In the genomic region with DNA sequence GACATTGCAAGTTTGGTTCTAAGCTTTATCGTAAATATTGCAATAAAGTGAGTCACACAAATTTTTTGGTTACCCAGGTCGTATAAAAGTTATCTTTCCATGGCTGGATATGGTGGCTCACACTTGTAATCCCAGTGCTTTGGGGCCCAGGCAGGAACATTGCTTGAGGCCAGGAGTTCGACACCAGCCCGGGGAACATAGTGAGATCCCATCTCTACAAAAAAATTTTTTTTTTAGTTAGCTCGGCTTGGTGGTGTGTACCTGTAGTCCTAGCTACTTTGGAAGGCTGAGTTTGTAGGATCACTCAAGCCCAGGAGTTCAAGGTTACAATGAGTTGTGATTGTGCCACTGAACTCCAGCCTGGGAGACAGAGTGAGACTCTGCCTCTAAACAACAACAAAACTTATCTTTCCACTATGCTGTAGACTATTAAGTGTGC, we compare ENCODE assay signal across 1 cellular context.
A peak's percentile ranks its signal among the peaks of the same experiment; 100 is the strongest.
TF ChIP-seq lines count a peak whose summit lies in the region.

No MANE protein-coding gene starts in this region.

TF ChIP-seq in HepG2, 621 proteins besides CTCF, POLR2A, EP300 and RAD21 (continued from another document and continues in another):
- no peak for TF ChIP-seq ZNF281 (CRISPR knock-in tag; IDR thresholded peaks at IDR 0.05; ENCODE audit: borderline replicate concordance)
- no peak for TF ChIP-seq TOE1 (CRISPR knock-in tag; IDR thresholded peaks at IDR 0.05)
- no peak for TF ChIP-seq ZNF839 (CRISPR knock-in tag; IDR thresholded peaks at IDR 0.05; ENCODE audit: borderline replicate concordance)
- TF ChIP-seq CAMTA2 (CRISPR knock-in tag; IDR thresholded peaks at IDR 0.05; ENCODE audit: borderline replicate concordance), result no peak
- TF ChIP-seq, protein P1, sequence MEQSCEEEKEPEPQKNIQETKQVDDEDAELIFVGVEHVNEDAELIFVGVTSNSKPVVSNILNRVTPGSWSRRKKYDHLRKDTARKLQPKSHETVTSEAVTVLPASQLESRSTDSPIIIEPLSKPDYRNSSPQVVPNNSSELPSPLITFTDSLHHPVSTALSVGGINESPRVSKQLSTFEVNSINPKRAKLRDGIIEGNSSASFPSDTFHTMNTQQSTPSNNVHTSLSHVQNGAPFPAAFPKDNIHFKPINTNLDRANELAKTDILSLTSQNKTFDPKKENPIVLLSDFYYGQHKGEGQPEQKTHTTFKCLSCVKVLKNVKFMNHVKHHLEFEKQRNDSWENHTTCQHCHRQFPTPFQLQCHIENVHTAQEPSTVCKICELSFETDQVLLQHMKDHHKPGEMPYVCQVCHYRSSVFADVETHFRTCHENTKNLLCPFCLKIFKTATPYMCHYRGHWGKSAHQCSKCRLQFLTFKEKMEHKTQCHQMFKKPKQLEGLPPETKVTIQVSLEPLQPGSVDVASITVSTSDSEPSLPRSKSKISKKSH (CRISPR knock-in tag; IDR thresholded peaks at IDR 0.05; ENCODE audit: borderline replicate concordance), result no peak
- peak; percentile 80 for TF ChIP-seq HNF4A (CRISPR knock-in tag; IDR thresholded peaks at IDR 0.05)
- no peak for TF ChIP-seq ZNF30 (CRISPR knock-in tag; IDR thresholded peaks at IDR 0.05)
- TF ChIP-seq MIXL1 (CRISPR knock-in tag; IDR thresholded peaks at IDR 0.05), result peak; percentile 29; the same call in 1 of the 2 replicates
- no peak for TF ChIP-seq ZNF382 (CRISPR knock-in tag; IDR thresholded peaks at IDR 0.05; ENCODE audit: borderline replicate concordance)
- TF ChIP-seq MIER3 (CRISPR knock-in tag; IDR thresholded peaks at IDR 0.05; ENCODE audit: borderline replicate concordance), result 0 out of 2 replicates have a peak, but pooled peaks have one; percentile 24
- TF ChIP-seq KLF11 (CRISPR knock-in tag; IDR thresholded peaks at IDR 0.05), result no peak
- 0 out of 2 replicates have a peak, but pooled peaks have one; percentile 41 for TF ChIP-seq IKZF5 (CRISPR knock-in tag; IDR thresholded peaks at IDR 0.05)
- TF ChIP-seq ZNF280D (CRISPR knock-in tag; IDR thresholded peaks at IDR 0.05), result 0 out of 2 replicates have a peak, but pooled peaks have one; percentile 16
- no peak for TF ChIP-seq KLF16 (CRISPR knock-in tag; IDR thresholded peaks at IDR 0.05)
- TF ChIP-seq, protein P2, sequence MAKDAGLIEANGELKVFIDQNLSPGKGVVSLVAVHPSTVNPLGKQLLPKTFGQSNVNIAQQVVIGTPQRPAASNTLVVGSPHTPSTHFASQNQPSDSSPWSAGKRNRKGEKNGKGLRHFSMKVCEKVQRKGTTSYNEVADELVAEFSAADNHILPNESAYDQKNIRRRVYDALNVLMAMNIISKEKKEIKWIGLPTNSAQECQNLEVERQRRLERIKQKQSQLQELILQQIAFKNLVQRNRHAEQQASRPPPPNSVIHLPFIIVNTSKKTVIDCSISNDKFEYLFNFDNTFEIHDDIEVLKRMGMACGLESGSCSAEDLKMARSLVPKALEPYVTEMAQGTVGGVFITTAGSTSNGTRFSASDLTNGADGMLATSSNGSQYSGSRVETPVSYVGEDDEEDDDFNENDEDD (CRISPR knock-in tag; IDR thresholded peaks at IDR 0.05; ENCODE audit: borderline replicate concordance), result no peak
- peak; percentile 54 for TF ChIP-seq ZNF614 (CRISPR knock-in tag; IDR thresholded peaks at IDR 0.05; ENCODE audit: borderline replicate concordance)
- no peak for TF ChIP-seq TBP (CRISPR knock-in tag; IDR thresholded peaks at IDR 0.05)
- no peak for TF ChIP-seq KAT2B (IDR thresholded peaks at IDR 0.05; ENCODE audit: borderline replicate concordance, low read depth, low read length)
- TF ChIP-seq ZFP41 (CRISPR knock-in tag; IDR thresholded peaks at IDR 0.05; ENCODE audit: borderline replicate concordance), result no peak
- TF ChIP-seq ZBTB38 (CRISPR knock-in tag; IDR thresholded peaks at IDR 0.05), result no peak
- TF ChIP-seq MAFK (conservative IDR thresholded peaks at IDR 0.05 in 1 of 2, IDR thresholded peaks at IDR 0.05 in 1 of 2; ENCODE audit: low read length in 2 of 2), result no peak
- TF ChIP-seq FUBP1 (CRISPR knock-in tag; IDR thresholded peaks at IDR 0.05; ENCODE audit: borderline replicate concordance), result no peak
- TF ChIP-seq ZNF18 (CRISPR knock-in tag; IDR thresholded peaks at IDR 0.05; ENCODE audit: insufficient replicate concordance), result no peak
- TF ChIP-seq, protein P3, sequence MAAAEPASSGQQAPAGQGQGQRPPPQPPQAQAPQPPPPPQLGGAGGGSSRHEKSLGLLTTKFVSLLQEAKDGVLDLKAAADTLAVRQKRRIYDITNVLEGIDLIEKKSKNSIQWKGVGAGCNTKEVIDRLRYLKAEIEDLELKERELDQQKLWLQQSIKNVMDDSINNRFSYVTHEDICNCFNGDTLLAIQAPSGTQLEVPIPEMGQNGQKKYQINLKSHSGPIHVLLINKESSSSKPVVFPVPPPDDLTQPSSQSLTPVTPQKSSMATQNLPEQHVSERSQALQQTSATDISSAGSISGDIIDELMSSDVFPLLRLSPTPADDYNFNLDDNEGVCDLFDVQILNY (CRISPR knock-in tag; conservative IDR thresholded peaks at IDR 0.05), result no peak
- TF ChIP-seq, protein P4, sequence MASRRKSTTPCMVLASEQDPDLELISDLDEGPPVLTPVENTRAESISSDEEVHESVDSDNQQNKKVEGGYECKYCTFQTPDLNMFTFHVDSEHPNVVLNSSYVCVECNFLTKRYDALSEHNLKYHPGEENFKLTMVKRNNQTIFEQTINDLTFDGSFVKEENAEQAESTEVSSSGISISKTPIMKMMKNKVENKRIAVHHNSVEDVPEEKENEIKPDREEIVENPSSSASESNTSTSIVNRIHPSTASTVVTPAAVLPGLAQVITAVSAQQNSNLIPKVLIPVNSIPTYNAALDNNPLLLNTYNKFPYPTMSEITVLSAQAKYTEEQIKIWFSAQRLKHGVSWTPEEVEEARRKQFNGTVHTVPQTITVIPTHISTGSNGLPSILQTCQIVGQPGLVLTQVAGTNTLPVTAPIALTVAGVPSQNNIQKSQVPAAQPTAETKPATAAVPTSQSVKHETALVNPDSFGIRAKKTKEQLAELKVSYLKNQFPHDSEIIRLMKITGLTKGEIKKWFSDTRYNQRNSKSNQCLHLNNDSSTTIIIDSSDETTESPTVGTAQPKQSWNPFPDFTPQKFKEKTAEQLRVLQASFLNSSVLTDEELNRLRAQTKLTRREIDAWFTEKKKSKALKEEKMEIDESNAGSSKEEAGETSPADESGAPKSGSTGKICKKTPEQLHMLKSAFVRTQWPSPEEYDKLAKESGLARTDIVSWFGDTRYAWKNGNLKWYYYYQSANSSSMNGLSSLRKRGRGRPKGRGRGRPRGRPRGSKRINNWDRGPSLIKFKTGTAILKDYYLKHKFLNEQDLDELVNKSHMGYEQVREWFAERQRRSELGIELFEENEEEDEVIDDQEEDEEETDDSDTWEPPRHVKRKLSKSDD (CRISPR knock-in tag; IDR thresholded peaks at IDR 0.05; ENCODE audit: low read depth), result no peak
- peak; percentile 45; the same call in 1 of the 2 replicates for TF ChIP-seq SALL1 (CRISPR knock-in tag; IDR thresholded peaks at IDR 0.05)
- peak; percentile 58 for TF ChIP-seq POGZ (CRISPR knock-in tag; IDR thresholded peaks at IDR 0.05)
- TF ChIP-seq CREBL2 (CRISPR knock-in tag; IDR thresholded peaks at IDR 0.05; ENCODE audit: borderline replicate concordance), result no peak
- no peak for TF ChIP-seq ZNF589 (CRISPR knock-in tag; conservative IDR thresholded peaks at IDR 0.05)
- no peak for TF ChIP-seq ZBTB7B (CRISPR knock-in tag; IDR thresholded peaks at IDR 0.05)
- TF ChIP-seq SP4 (CRISPR knock-in tag; IDR thresholded peaks at IDR 0.05), result no peak
